ENCODE assay signal across 10 cellular contexts in the genomic region with DNA sequence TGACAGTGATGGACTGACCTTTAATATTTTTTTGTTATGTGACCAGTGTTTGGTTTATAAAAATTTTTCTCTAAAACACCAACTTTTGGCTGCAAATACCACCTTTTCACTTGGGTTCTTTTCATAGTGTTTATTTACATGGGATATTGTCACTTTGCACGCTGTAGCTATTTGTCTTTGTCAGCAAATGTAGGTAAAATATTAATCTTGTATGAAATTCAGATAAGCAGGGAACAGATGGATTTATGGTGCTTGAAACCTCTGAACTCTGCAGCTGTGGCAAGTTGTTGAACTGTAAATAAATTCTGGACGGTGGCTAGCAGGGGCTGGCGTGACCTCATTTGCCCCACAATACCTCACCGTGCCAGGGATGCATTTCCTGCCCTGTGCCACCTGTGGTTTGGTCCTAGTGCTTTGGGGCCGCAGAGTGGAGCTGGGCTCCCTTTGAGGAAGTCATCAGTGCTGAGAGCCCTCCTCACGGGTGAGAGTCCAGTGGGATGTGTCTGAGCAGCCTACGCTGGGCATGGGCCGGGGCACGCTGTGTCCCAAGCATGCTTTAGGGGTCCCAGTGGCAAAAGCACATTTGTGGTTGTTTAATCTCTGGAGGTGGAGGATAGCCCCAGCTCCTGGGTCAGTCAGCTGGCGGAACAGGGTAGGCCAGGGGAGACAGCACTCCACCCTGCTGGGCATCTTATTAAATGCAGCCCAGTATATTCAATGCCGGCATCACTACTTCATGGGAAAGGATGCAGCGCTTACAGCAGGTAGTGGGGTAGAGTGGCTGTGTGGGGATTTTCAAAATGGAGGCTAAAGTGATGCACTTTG.
DNase-seq lines count a peak whose midpoint lies in the region; ATAC-seq, FAIRE-seq and TF ChIP-seq lines count a peak whose summit lies in the region.
"Had no signal": no experiment of that assay in that cellular context is flagged by ENCODE, and none has a peak within 500 bp of the region (broad histone marks: within the 10 kb centered on the region; RNA-seq: fewer than 3 reads in every experiment).

No MANE protein-coding gene starts in this region.

- peak overlapping the region; percentile 72 for H3K27ac ChIP-seq in SJCRH30
- no peak overlapping the region for H3K27ac ChIP-seq in pancreas
- no peak overlapping the region for H3K27ac ChIP-seq in transverse colon
- H3K27ac ChIP-seq: HL-60 had no signal

- ATAC-seq in GM19043 (IDR thresholded peaks at IDR 0.05; ENCODE audit: low read depth, unreplicated experiment) (peak; percentile 36), HG03159 (IDR thresholded peaks at IDR 0.05; ENCODE audit: unreplicated experiment) (peak; percentile 19), pancreas (peak; percentile 67 to 90 (median 84))

- no peak for TF ChIP-seq POLR2A in transverse colon (IDR thresholded peaks at IDR 0.05)

- no peak overlapping the region for H3K4me3 ChIP-seq in SJCRH30
- H3K4me3 ChIP-seq in pancreas, result no peak overlapping the region
- H3K4me3 ChIP-seq in transverse colon, result no peak overlapping the region

- peak; percentile 76 for FAIRE-seq in pancreas (lab: Jason Lieb, UNC)

- no peaks in the 10 kb centered on the region for H3K27me3 ChIP-seq in SJCRH30
- H3K27me3 ChIP-seq in pancreas, result no peaks in the 10 kb centered on the region
- H3K27me3 ChIP-seq in transverse colon, result no peaks in the 10 kb centered on the region

- intact Hi-C loops in pancreas (cut with DNase I), result no loop called here
- intact Hi-C loops in transverse colon (cut with DNase I; ENCODE audit: low total_unique reads), result no loop called here

- TF ChIP-seq CTCF in pancreas (IDR thresholded peaks at IDR 0.05), result no peak
- TF ChIP-seq CTCF in transverse colon (IDR thresholded peaks at IDR 0.05), result no peak

- H3K9me3 ChIP-seq in SJCRH30 (replicated peaks), result no peaks in the 10 kb centered on the region
- no peaks in the 10 kb centered on the region for H3K9me3 ChIP-seq in pancreas
- H3K9me3 ChIP-seq in transverse colon, result no peaks in the 10 kb centered on the region

- in situ Hi-C loops in transverse colon (cut with MboI; ENCODE audit: low pct_ligation_motif_present in 1 of 4, low pct_unique_long_range_greater_than_20kb in 1 of 4, low sequenced_read_pairs in 3 of 4), result no loop called here

- 35 to 42% methylated on average over 12 of the region's 12 CpGs for WGBS in pancreas, 2 donors
- WGBS in transverse colon (ENCODE audit: low coverage in 1 of 2), 2 donors, result 55 to 60% methylated on average over 1 to 11 of the region's 12 CpGs

- DNase-seq in SJCRH30 (peak; percentile 79 to 86), pancreas (peak in 3 of 6 donors; percentile 38 to 48 (median 40)), CD1c-positive myeloid dendritic cell (ENCODE audit: extremely low spot score) (no peak), SKM-1 treated with dmso at 0.1 percent for 144 hours (lab: John Stamatoyannopoulos, UW; ENCODE audit: unreplicated experiment) (no peak), transverse colon (no peak)
- DNase-seq: amygdala, GF-D8 had no signal

- no peaks in the 10 kb centered on the region for H3K36me3 ChIP-seq in SJCRH30
- H3K36me3 ChIP-seq in pancreas, result no peaks in the 10 kb centered on the region
- H3K36me3 ChIP-seq in transverse colon, result no peaks in the 10 kb centered on the region

- H3K4me1 ChIP-seq in SJCRH30, result peaks cover 51% of the 10 kb centered on the region
- peaks cover 0 to 11% (median 5%) of the 10 kb centered on the region in 3 donors for H3K4me1 ChIP-seq in pancreas
- peaks cover 0 to 10% (median 0%) of the 10 kb centered on the region in 4 donors for H3K4me1 ChIP-seq in transverse colon

- no peak for TF ChIP-seq EP300 in transverse colon (IDR thresholded peaks at IDR 0.05; ENCODE audit: low read depth)

Comparison
In these comparisons a context has a peak if more than half of its experiments do, and no peak if none do; other contexts are left out.
1. ATAC-seq: peak in every context shown above with its lines; median percentile 84 in pancreas; 36 in GM19043; 19 in HG03159.
2. DNase-seq: peak in SJCRH30 (2 of 2); none in CD1c-positive myeloid dendritic cell (single experiment), SKM-1 treated with dmso at 0.1 percent for 144 hours (single experiment) and transverse colon (single experiment).